ENCODE assay signal across 15 cellular contexts in genomic region chr10:117443677-117444022, GRCh38.
DNase-seq lines count a peak whose midpoint lies in the region; ATAC-seq and TF ChIP-seq lines count a peak whose summit lies in the region.
"Had no signal": no experiment of that assay in that cellular context is flagged by ENCODE, and none has a peak within 500 bp of the region (broad histone marks: within the 10 kb centered on the region; RNA-seq: fewer than 3 reads in every experiment).

No MANE protein-coding gene starts in this region.

- intact Hi-C loops in sigmoid colon (cut with DNase I), result loop anchor here (2.0 to 5.0 kb wide), 6 partner anchors 19 to 799 kb away; partner anchors contain the start of gene PDZD8
- intact Hi-C loops in A673 (cut with micrococcal nuclease; ENCODE audit: unreplicated experiment), result no loop called here

- no peaks in the 10 kb centered on the region for H4K20me1 ChIP-seq in GM23248 (ENCODE audit: insufficient read depth)

- in situ Hi-C loops in GM23248 (cut with MboI), result no loop called here

- no peaks in the 10 kb centered on the region for H3K79me2 ChIP-seq in GM23248 (ENCODE audit: insufficient read depth)

- H3K9me3 ChIP-seq in GM23248 (ENCODE audit: low read depth) (no peaks in the 10 kb centered on the region), adipocyte (ENCODE audit: control insufficient read depth, low read length) (peaks cover 6% of the 10 kb centered on the region), sigmoid colon (no peaks in the 10 kb centered on the region), A673 (ENCODE audit: low read depth, low read length, poor library complexity, severe bottlenecking) (no peaks in the 10 kb centered on the region)
- H3K9me3 ChIP-seq: BE2C, SJCRH30 had no signal

- H3F3A ChIP-seq in GM23248 (ENCODE audit: insufficient read depth), result peaks cover 46% of the 10 kb centered on the region

- H3K9me2 ChIP-seq in GM23248 (ENCODE audit: insufficient read depth), result no peaks in the 10 kb centered on the region

- H3K4me1 ChIP-seq in GM23248 (ENCODE audit: insufficient read depth) (peaks cover 44% of the 10 kb centered on the region), adipocyte (ENCODE audit: control insufficient read depth, insufficient read depth, low read length) (peaks cover 38% of the 10 kb centered on the region), sigmoid colon (peaks cover 0 to 22% (median 13%) of the 10 kb centered on the region in 4 donors), A673 (ENCODE audit: insufficient read depth, low read length, poor library complexity, severe bottlenecking) (no peaks in the 10 kb centered on the region)
- H3K4me1 ChIP-seq: BE2C, Caco-2 had no signal

- H3K27ac ChIP-seq in GM23248 (peak overlapping the region; percentile 97), sigmoid colon (peak overlapping the region in 3 of 4 donors; percentile 21 to 27 (median 22)), A673 (ENCODE audit: low read depth, low read length, poor library complexity, severe bottlenecking) (no peak overlapping the region)
- H3K27ac ChIP-seq: KMS-11, PC-9, SJCRH30 had no signal

- TF ChIP-seq EP300 in sigmoid colon (IDR thresholded peaks at IDR 0.05), result no peak

- no peak for TF ChIP-seq POLR2A in sigmoid colon (IDR thresholded peaks at IDR 0.05)

- H2AFZ ChIP-seq in GM23248, result no peak overlapping the region

- H3K36me3 ChIP-seq in GM23248 (ENCODE audit: low read depth), result no peaks in the 10 kb centered on the region
- H3K36me3 ChIP-seq in adipocyte (ENCODE audit: control insufficient read depth, insufficient read depth, low read length, severe bottlenecking), result no peaks in the 10 kb centered on the region
- H3K36me3 ChIP-seq in sigmoid colon, result no peaks in the 10 kb centered on the region
- no peaks in the 10 kb centered on the region for H3K36me3 ChIP-seq in A673 (ENCODE audit: insufficient read depth, low read length, poor library complexity, severe bottlenecking)
- H3K36me3 ChIP-seq: BE2C, SJCRH30 had no signal

- no peak for DNase-seq in GM23248
- DNase-seq in adipocyte (ENCODE audit: low read depth), result no peak
- no peak for DNase-seq in epithelial cell of proximal tubule (ENCODE audit: low read depth)
- no peak for DNase-seq in sigmoid colon
- no peak for DNase-seq in GDM1 (lab: John Stamatoyannopoulos, UW)
- DNase-seq in DMS153 (lab: John Stamatoyannopoulos, UW), result no peak
- no peak for DNase-seq in A673 (ENCODE audit: low spot score)
- DNase-seq: GOT3, NCI-H187 had no signal

- H3K4me2 ChIP-seq in GM23248 (ENCODE audit: unreplicated experiment), result no peak overlapping the region
- H3K4me2 ChIP-seq: KMS-11 had no signal

- POLR2A ChIA-PET in A673 (lab: Charles Lee; ENCODE audit: low non-redundant PET), result no interaction called here

- no peak for ATAC-seq in GM18498 (IDR thresholded peaks at IDR 0.05; ENCODE audit: unreplicated experiment)

- WGBS in GM23248 (ENCODE audit: low coverage in 1 of 2, low lambda C conversion rate in 2 of 2, missing lambda C conversion rate in 2 of 2), 2 experiments, result 90 to 91% methylated on average over 6 of the region's 6 CpGs
- 87 to 93% methylated on average over 6 of the region's 6 CpGs for WGBS in sigmoid colon, 2 donors

- H3K27me3 ChIP-seq in GM23248 (replicated peaks; ENCODE audit: insufficient read depth), result no peaks in the 10 kb centered on the region
- peaks cover 7% of the 10 kb centered on the region for H3K27me3 ChIP-seq in adipocyte (replicated peaks; ENCODE audit: control insufficient read depth, insufficient read depth, low read length)
- no peaks in the 10 kb centered on the region for H3K27me3 ChIP-seq in sigmoid colon
- H3K27me3 ChIP-seq in A673 (replicated peaks; ENCODE audit: insufficient read depth, low read depth, low read length, poor library complexity), result peaks cover 32% of the 10 kb centered on the region
- H3K27me3 ChIP-seq: SJCRH30 had no signal

- H3K4me3 ChIP-seq in GM23248 (no peak overlapping the region), adipocyte (ENCODE audit: low read length) (peak overlapping the region; percentile 27), epithelial cell of proximal tubule (ENCODE audit: low read depth, low read length) (no peak overlapping the region), sigmoid colon (no peak overlapping the region), A673 (ENCODE audit: low read depth, low read length, poor library complexity, severe bottlenecking) (no peak overlapping the region)
- H3K4me3 ChIP-seq: SJCRH30 had no signal

- peak; percentile 5 for TF ChIP-seq CTCF in epithelial cell of proximal tubule (conservative IDR thresholded peaks at IDR 0.05; ENCODE audit: low read depth, low read length)
- no peak for TF ChIP-seq CTCF in sigmoid colon (IDR thresholded peaks at IDR 0.05)
- TF ChIP-seq CTCF in A673 (conservative IDR thresholded peaks at IDR 0.05; ENCODE audit: low read depth, low read length), result no peak

- BruUV-seq in A673 (replicated peaks; lab: Mats Ljungman, UMichigan), result no TSS peak

- H3K9ac ChIP-seq in GM23248, result peak overlapping the region; percentile 79
- peak overlapping the region; percentile 9 for H3K9ac ChIP-seq in adipocyte (ENCODE audit: low read length)
- H3K9ac ChIP-seq: KMS-11 had no signal

- CTCF ChIA-PET in A673 (lab: Charles Lee), result no interaction called here
